ENCODE assay signal across 9 cellular contexts in genomic region chr2:48249093-48249492, GRCh38.
A peak's percentile ranks its signal among the peaks of the same experiment; 100 is the strongest.
DNase-seq lines count a peak whose midpoint lies in the region; ATAC-seq and TF ChIP-seq lines count a peak whose summit lies in the region.
"Had no signal": no experiment of that assay in that cellular context is flagged by ENCODE, and none has a peak within 500 bp of the region (broad histone marks: within the 10 kb centered on the region; RNA-seq: fewer than 3 reads in every experiment).

No MANE protein-coding gene starts in this region.

- peaks cover 18 to 27% (median 25%) of the 10 kb centered on the region in 4 donors for H3K4me1 ChIP-seq in esophagus muscularis mucosa
- H3K4me1 ChIP-seq in osteoblast (ENCODE audit: insufficient read depth, low read length) = peaks cover 25% of the 10 kb centered on the region

- peak overlapping the region; percentile 71 for H3K4me2 ChIP-seq in osteoblast (ENCODE audit: insufficient read depth, low read length)

- ATAC-seq in HG03442 (IDR thresholded peaks at IDR 0.05; ENCODE audit: unreplicated experiment) = no peak

- H3K27me3 ChIP-seq in esophagus muscularis mucosa (no peaks in the 10 kb centered on the region), osteoblast (ENCODE audit: insufficient read depth, low read length) (no peaks in the 10 kb centered on the region)

- H3K36me3 ChIP-seq in esophagus muscularis mucosa (no peaks in the 10 kb centered on the region), osteoblast (ENCODE audit: insufficient read depth, low read length) (no peaks in the 10 kb centered on the region)

- H3K79me2 ChIP-seq in osteoblast (ENCODE audit: insufficient read depth, low read length) = no peaks in the 10 kb centered on the region

- TF ChIP-seq EP300 in esophagus muscularis mucosa (IDR thresholded peaks at IDR 0.05) = no peak

- no peak overlapping the region for H2AFZ ChIP-seq in osteoblast (ENCODE audit: low read length)

- intact Hi-C loops in esophagus muscularis mucosa (cut with DNase I) = no loop called here

- TF ChIP-seq POLR2A in esophagus muscularis mucosa (IDR thresholded peaks at IDR 0.05; ENCODE audit: low read depth) = no peak

- DNase-seq in DMS79 treated with DMSO at 0.1 percent for 48 hours (lab: John Stamatoyannopoulos, UW) = peak; percentile 54
- DNase-seq in NCI-H524 treated with DMSO at 0.1 percent for 48 hours (lab: John Stamatoyannopoulos, UW) = peak; percentile 45
- no peak for DNase-seq in esophagus muscularis mucosa (ENCODE audit: extremely low spot score)
- DNase-seq in osteoblast (ENCODE audit: insufficient read length, low spot score, missing footprints) = peak; percentile 44
- no peak for DNase-seq in stimulated activated CD4-positive, alpha-beta T cell treated with anti-CD3 and anti-CD28 coated beads, Interleukin-4, amount 100 ng/mL, for 1 hour
- no peak for DNase-seq in NCI-H1105 (lab: John Stamatoyannopoulos, UW)
- DNase-seq in activated CD4-positive, alpha-beta T cell treated with anti-CD3 and anti-CD28 coated beads for 48 hours = no peak
- DNase-seq: posterior cingulate gyrus had no signal

- H3K9me3 ChIP-seq in esophagus muscularis mucosa (no peaks in the 10 kb centered on the region), osteoblast (ENCODE audit: low read depth, low read length) (no peaks in the 10 kb centered on the region)

- 32% methylated on average over 2 of the region's 2 CpGs for WGBS in esophagus muscularis mucosa

- H4K20me1 ChIP-seq in osteoblast (ENCODE audit: insufficient read depth, low read length) = no peaks in the 10 kb centered on the region

- TF ChIP-seq CTCF in esophagus muscularis mucosa (IDR thresholded peaks at IDR 0.05) (no peak), osteoblast (IDR thresholded peaks at IDR 0.05; ENCODE audit: extremely low read depth, low read depth, low read length) (no peak)

- no peak overlapping the region for H3K4me3 ChIP-seq in esophagus muscularis mucosa
- no peak overlapping the region for H3K4me3 ChIP-seq in osteoblast (ENCODE audit: insufficient read depth, low read length)

- H3K27ac ChIP-seq in esophagus muscularis mucosa (replicated peaks in 1 of 4) (peak overlapping the region; percentile 13 to 57 (median 54)), osteoblast (ENCODE audit: low read depth, low read length) (peak overlapping the region; percentile 89)

Comparison
In these comparisons a context has a peak if more than half of its experiments do, and no peak if none do; other contexts are left out.
1. DNase-seq: peak in DMS79 treated with DMSO at 0.1 percent for 48 hours (single experiment), NCI-H524 treated with DMSO at 0.1 percent for 48 hours (single experiment) and osteoblast (single experiment); none in esophagus muscularis mucosa (single experiment), stimulated activated CD4-positive, alpha-beta T cell treated with anti-CD3 and anti-CD28 coated beads, Interleukin-4, amount 100 ng/mL, for 1 hour (single experiment), NCI-H1105 (single experiment) and activated CD4-positive, alpha-beta T cell treated with anti-CD3 and anti-CD28 coated beads for 48 hours (single experiment).